12 cellular contexts compared by ENCODE assay signal in the genomic region with DNA sequence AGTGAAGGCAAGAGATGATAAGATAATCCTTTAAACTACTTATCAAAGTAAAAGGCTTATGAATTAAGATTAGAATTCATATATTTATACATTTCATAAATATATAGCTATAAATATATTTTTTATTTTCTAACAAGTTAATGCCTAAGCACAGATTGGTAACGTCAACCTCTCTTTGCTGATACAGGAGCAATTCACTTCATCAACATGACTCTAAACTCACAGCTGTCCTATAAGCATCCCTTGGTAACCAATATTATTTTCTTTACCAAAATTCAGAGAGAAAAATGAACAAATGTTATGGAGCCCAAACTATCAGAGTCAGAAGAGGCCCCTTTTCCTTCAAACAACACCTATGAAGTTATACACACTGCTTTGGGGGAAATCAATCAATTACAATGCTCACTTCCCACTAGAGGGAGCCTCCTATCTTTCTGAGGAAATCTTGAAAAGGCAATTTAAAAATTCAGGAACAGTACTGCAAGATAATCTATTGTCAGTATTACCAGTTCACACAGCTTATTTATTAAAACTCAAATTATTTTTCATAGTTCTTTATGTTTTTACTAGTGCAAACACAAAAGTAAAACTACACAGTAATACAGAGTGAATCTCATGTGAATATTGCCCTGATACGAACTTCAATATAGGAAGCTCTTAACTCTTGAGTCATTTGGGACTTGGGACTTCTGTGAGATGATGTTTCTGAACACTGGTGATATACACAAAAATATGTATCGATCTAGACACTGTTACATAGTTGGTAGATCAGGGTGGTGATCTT. TPM values are rescaled to one million over a fixed set of nuclear protein-coding genes. Genes with fewer than 3 reads are reported as not detected.
DNase-seq lines count a peak whose midpoint lies in the region; ATAC-seq and TF ChIP-seq lines count a peak whose summit lies in the region.
"Had no signal": no experiment of that assay in that cellular context is flagged by ENCODE, and none has a peak within 500 bp of the region (broad histone marks: within the 10 kb centered on the region; RNA-seq: fewer than 3 reads in every experiment).

No MANE protein-coding gene starts in this region.

- peak; percentile 57 for TF ChIP-seq RAD21 in HCT116 (IDR thresholded peaks at IDR 0.05; ENCODE audit: low read depth)

- H3K27me3 Mint-ChIP-seq in activated naive CD8-positive, alpha-beta T cell treated with anti-CD3 and anti-CD28 coated beads for 36 hours, result no peaks in the 10 kb centered on the region
- H3K27me3 Mint-ChIP-seq in activated CD4-positive, alpha-beta T cell treated with anti-CD3 and anti-CD28 coated beads, Interleukin-2, amount 10 ng/mL, durations not matched to agents 7 days and 5 days, result no peaks in the 10 kb centered on the region

- TF ChIP-seq POLR2A in HCT116 (IDR thresholded peaks at IDR 0.05; ENCODE audit: borderline replicate concordance, extremely low read depth, insufficient read depth, insufficient read length), result no peak

- intact Hi-C loops in HCT116 (cut with micrococcal nuclease), result no loop called here

- H2AFZ ChIP-seq in HCT116 (ENCODE audit: low read depth, low read length, poor library complexity, severe bottlenecking), result no peak overlapping the region

- H3K4me3 Mint-ChIP-seq in activated naive CD8-positive, alpha-beta T cell treated with anti-CD3 and anti-CD28 coated beads for 36 hours, result no peak overlapping the region
- no peak overlapping the region for H3K4me3 Mint-ChIP-seq in activated CD4-positive, alpha-beta T cell treated with anti-CD3 and anti-CD28 coated beads, Interleukin-2, amount 10 ng/mL, durations not matched to agents 7 days and 5 days

- H3K27ac Mint-ChIP-seq in activated naive CD8-positive, alpha-beta T cell treated with anti-CD3 and anti-CD28 coated beads for 36 hours, result no peak overlapping the region
- H3K27ac Mint-ChIP-seq in activated CD4-positive, alpha-beta T cell treated with anti-CD3 and anti-CD28 coated beads, Interleukin-2, amount 10 ng/mL, durations not matched to agents 7 days and 5 days, result no peak overlapping the region

- no peaks in the 10 kb centered on the region for H3K27me3 ChIP-seq in HCT116 (ENCODE audit: insufficient read depth, low read length)
- no peaks in the 10 kb centered on the region for H3K27me3 ChIP-seq in adipocyte (replicated peaks; ENCODE audit: control insufficient read depth, insufficient read depth, low read length)
- H3K27me3 ChIP-seq in kidney epithelial cell (ENCODE audit: control insufficient read depth, insufficient read depth, low read length), result no peaks in the 10 kb centered on the region

- no peaks in the 10 kb centered on the region for H4K20me1 ChIP-seq in HCT116 (ENCODE audit: insufficient read depth)

- H3K4me1 Mint-ChIP-seq in activated naive CD8-positive, alpha-beta T cell treated with anti-CD3 and anti-CD28 coated beads for 36 hours, result no peaks in the 10 kb centered on the region
- H3K4me1 Mint-ChIP-seq in activated CD4-positive, alpha-beta T cell treated with anti-CD3 and anti-CD28 coated beads, Interleukin-2, amount 10 ng/mL, durations not matched to agents 7 days and 5 days, result no peaks in the 10 kb centered on the region

- H3K27ac ChIP-seq in HCT116 (ENCODE audit: low read depth, low read length), result no peak overlapping the region

- H3K79me2 ChIP-seq in HCT116 (ENCODE audit: insufficient read depth, low read length), result no peaks in the 10 kb centered on the region

- H3K9me3 ChIP-seq in HCT116 (ENCODE audit: control insufficient read depth in 1 of 2, insufficient read depth in 1 of 2, low read depth in 1 of 2, low read length in 2 of 2) (no peaks in the 10 kb centered on the region), adipocyte (ENCODE audit: control insufficient read depth, low read length) (no peaks in the 10 kb centered on the region)

- H3K9me2 ChIP-seq in HCT116 (ENCODE audit: insufficient read depth), result no peaks in the 10 kb centered on the region

- CTCF ChIA-PET in HCT116 (lab: Charles Lee), result interaction anchor here (0.7 kb wide), 1 partner anchor 333 kb away, joined by 3 read pairs; no protein-coding TSS in a partner anchor
- CTCF ChIA-PET in activated CD4-positive, alpha-beta T cell treated with anti-CD3 and anti-CD28 coated beads, Interleukin-2, amount 10 ng/mL, durations not matched to agents 7 days and 5 days (lab: Charles Lee), result no interaction called here

- in situ Hi-C loops in ACHN (cut with HindIII; ENCODE audit: low pct_ligation_motif_present, low pct_unique_long_range_greater_than_20kb, low sequenced_read_pairs), result no loop called here

- H3K4me3 ChIP-seq in HCT116 (replicated peaks in 1 of 2; ENCODE audit: low read depth in 1 of 2, low read length in 2 of 2) (no peak overlapping the region), adipocyte (ENCODE audit: low read length) (no peak overlapping the region), kidney epithelial cell (ENCODE audit: low read depth, low read length) (no peak overlapping the region)

- H3K4me1 ChIP-seq in HCT116 (ENCODE audit: control insufficient read depth in 1 of 2, insufficient read depth in 2 of 2, low read length in 2 of 2) (no peaks in the 10 kb centered on the region), adipocyte (ENCODE audit: control insufficient read depth, insufficient read depth, low read length) (no peaks in the 10 kb centered on the region)

- DNase-seq in ACHN, result peak; percentile 33
- DNase-seq in HCT116 (ENCODE audit: low read depth, low spot score), result peak; percentile 8
- peak; percentile 31 for DNase-seq in adipocyte (ENCODE audit: low read depth)
- DNase-seq in kidney epithelial cell (ENCODE audit: low read depth), result no peak
- DNase-seq in activated naive CD8-positive, alpha-beta T cell treated with anti-CD3 and anti-CD28 coated beads for 36 hours, result no peak
- DNase-seq in activated CD4-positive, alpha-beta T cell treated with anti-CD3 and anti-CD28 coated beads, Interleukin-2, amount 50 U/mL, for 48 hours, result no peak
- DNase-seq in activated CD4-positive, alpha-beta T cell treated with anti-CD3 and anti-CD28 coated beads, Interleukin-2, amount 10 ng/mL, durations not matched to agents 7 days and 5 days, result no peak
- DNase-seq: central memory CD4-positive, alpha-beta T cell; hypothalamus; NCI-H2081 had no signal

- RAD21 ChIA-PET in HCT116 (lab: Charles Lee; ENCODE audit: low non-redundant PET in 1 of 2, low total read pairs in 2 of 2, uncharacterized antibody in 2 of 2, unreplicated experiment in 2 of 2), result no interaction called here

- TF ChIP-seq CTCF in HCT116 (IDR thresholded peaks at IDR 0.05 in 2 of 3, conservative IDR thresholded peaks at IDR 0.05 in 1 of 3; ENCODE audit: borderline replicate concordance in 1 of 3, insufficient read depth in 1 of 3, low read depth in 2 of 3, low read length in 2 of 3) (peak; percentile 36 to 65 (median 60); a peak in 5 of 6 replicates), kidney epithelial cell (IDR thresholded peaks at IDR 0.05; ENCODE audit: insufficient read depth, low read length, poor library complexity, severe bottlenecking) (peak; percentile 46)

- H3K4me2 ChIP-seq in HCT116 (ENCODE audit: low read length), result no peak overlapping the region

- H3K36me3 Mint-ChIP-seq in activated naive CD8-positive, alpha-beta T cell treated with anti-CD3 and anti-CD28 coated beads for 36 hours, result peaks cover 34% of the 10 kb centered on the region
- peaks cover 5% of the 10 kb centered on the region for H3K36me3 Mint-ChIP-seq in activated CD4-positive, alpha-beta T cell treated with anti-CD3 and anti-CD28 coated beads, Interleukin-2, amount 10 ng/mL, durations not matched to agents 7 days and 5 days (ENCODE audit: low read depth)

- BruUV-seq in HCT116 (replicated peaks; lab: Mats Ljungman, UMichigan), result no TSS peak

- ATAC-seq in HCT116 (peak; percentile 63; the same call in 1 of the 2 replicates), HG03442 (IDR thresholded peaks at IDR 0.05; ENCODE audit: unreplicated experiment) (no peak)

- POLR2A ChIA-PET in HCT116 (lab: Charles Lee), result no interaction called here
- POLR2A ChIA-PET in activated CD4-positive, alpha-beta T cell treated with anti-CD3 and anti-CD28 coated beads, Interleukin-2, amount 10 ng/mL, durations not matched to agents 7 days and 5 days (lab: Charles Lee), result no interaction called here

- H3K9ac ChIP-seq in HCT116 (ENCODE audit: low read length) (no peak overlapping the region), adipocyte (ENCODE audit: low read length) (no peak overlapping the region)

- no peaks in the 10 kb centered on the region for H3K36me3 ChIP-seq in HCT116 (ENCODE audit: control insufficient read depth in 1 of 2, insufficient read depth in 2 of 2, low read length in 2 of 2)
- H3K36me3 ChIP-seq in adipocyte (ENCODE audit: control insufficient read depth, insufficient read depth, low read length, severe bottlenecking), result no peaks in the 10 kb centered on the region
- H3K36me3 ChIP-seq in kidney epithelial cell (ENCODE audit: control insufficient read depth, insufficient read depth, low read length), result no peaks in the 10 kb centered on the region

- H3K9me3 Mint-ChIP-seq in activated naive CD8-positive, alpha-beta T cell treated with anti-CD3 and anti-CD28 coated beads for 36 hours, result peaks cover 18% of the 10 kb centered on the region
- peaks cover 20% of the 10 kb centered on the region for H3K9me3 Mint-ChIP-seq in activated CD4-positive, alpha-beta T cell treated with anti-CD3 and anti-CD28 coated beads, Interleukin-2, amount 10 ng/mL, durations not matched to agents 7 days and 5 days

TF ChIP-seq in HCT116, 20 proteins besides CTCF, POLR2A, EP300 and RAD21 (continues in another document):
- no peak for TF ChIP-seq EZH2 (IDR thresholded peaks at IDR 0.05)
- TF ChIP-seq ZNF274 (IDR thresholded peaks at IDR 0.05; ENCODE audit: low read depth, low read length), result no peak
- TF ChIP-seq, protein P1, sequence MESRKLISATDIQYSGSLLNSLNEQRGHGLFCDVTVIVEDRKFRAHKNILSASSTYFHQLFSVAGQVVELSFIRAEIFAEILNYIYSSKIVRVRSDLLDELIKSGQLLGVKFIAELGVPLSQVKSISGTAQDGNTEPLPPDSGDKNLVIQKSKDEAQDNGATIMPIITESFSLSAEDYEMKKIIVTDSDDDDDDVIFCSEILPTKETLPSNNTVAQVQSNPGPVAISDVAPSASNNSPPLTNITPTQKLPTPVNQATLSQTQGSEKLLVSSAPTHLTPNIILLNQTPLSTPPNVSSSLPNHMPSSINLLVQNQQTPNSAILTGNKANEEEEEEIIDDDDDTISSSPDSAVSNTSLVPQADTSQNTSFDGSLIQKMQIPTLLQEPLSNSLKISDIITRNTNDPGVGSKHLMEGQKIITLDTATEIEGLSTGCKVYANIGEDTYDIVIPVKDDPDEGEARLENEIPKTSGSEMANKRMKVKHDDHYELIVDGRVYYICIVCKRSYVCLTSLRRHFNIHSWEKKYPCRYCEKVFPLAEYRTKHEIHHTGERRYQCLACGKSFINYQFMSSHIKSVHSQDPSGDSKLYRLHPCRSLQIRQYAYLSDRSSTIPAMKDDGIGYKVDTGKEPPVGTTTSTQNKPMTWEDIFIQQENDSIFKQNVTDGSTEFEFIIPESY (IDR thresholded peaks at IDR 0.05; ENCODE audit: extremely low read depth, insufficient replicate concordance, low read length), result no peak
- TF ChIP-seq JUND (IDR thresholded peaks at IDR 0.05), result no peak

RNA-seq across cellular contexts. Expression of a gene that starts 51.0 kb away (rescaled TPM):
- not detected for total RNA-seq in HCT116 (2021; ENCODE audit: unreplicated experiment)
- not detected in 2 replicates for polyA plus RNA-seq in HCT116 (2012)
- not detected in 2 replicates for total RNA-seq in kidney epithelial cell
- total RNA-seq in activated naive CD8-positive, alpha-beta T cell treated with anti-CD3 and anti-CD28 coated beads for 36 hours, result not detected
- not detected for total RNA-seq in activated CD4-positive, alpha-beta T cell treated with anti-CD3 and anti-CD28 coated beads, Interleukin-2, amount 10 ng/mL, durations not matched to agents 7 days and 5 days
- polyA plus RNA-seq: thymus had no signal

Comparison
In these comparisons a context has a peak if more than half of its experiments do, and no peak if none do; other contexts are left out.
1. DNase-seq: peak in ACHN (single experiment), HCT116 (single experiment) and adipocyte (single experiment); none in kidney epithelial cell (single experiment), activated naive CD8-positive, alpha-beta T cell treated with anti-CD3 and anti-CD28 coated beads for 36 hours (single experiment), activated CD4-positive, alpha-beta T cell treated with anti-CD3 and anti-CD28 coated beads, Interleukin-2, amount 50 U/mL, for 48 hours (0 of 2) and activated CD4-positive, alpha-beta T cell treated with anti-CD3 and anti-CD28 coated beads, Interleukin-2, amount 10 ng/mL, durations not matched to agents 7 days and 5 days (single experiment).